ENCODE assay signal across 8 cellular contexts in genomic region chr11:57778318-57779037, GRCh38. TPM values are rescaled to one million over a fixed set of nuclear protein-coding genes. Genes with fewer than 3 reads are reported as not detected.
DNase-seq lines count a peak whose midpoint lies in the region; ATAC-seq and TF ChIP-seq lines count a peak whose summit lies in the region.

No MANE protein-coding gene starts in this region.

- ATAC-seq in HG03159 (IDR thresholded peaks at IDR 0.05; ENCODE audit: unreplicated experiment) (no peak), HG03342 (IDR thresholded peaks at IDR 0.05; ENCODE audit: unreplicated experiment) (no peak), GM18907 (IDR thresholded peaks at IDR 0.05; ENCODE audit: unreplicated experiment) (no peak)

- DNase-seq in G401 (ENCODE audit: low spot score) (peak; percentile 79), NCI-H510A (lab: John Stamatoyannopoulos, UW) (peak; percentile 35), dermis blood vessel endothelial cell (peak; percentile 99), testis (peak; percentile 96)

- H3K4me1 ChIP-seq in liver (ENCODE audit: control insufficient read depth in 4 of 4, insufficient read depth in 4 of 4, low read length in 3 of 4) (peaks cover 14 to 74% (median 63%) of the 10 kb centered on the region in 4 donors), testis (peaks cover 92% of the 10 kb centered on the region)

- peak overlapping the region; percentile 5 to 43 (median 33) for H3K4me3 ChIP-seq in liver (ENCODE audit: low read depth in 1 of 3, low read length in 3 of 3)
- no peak overlapping the region for H3K4me3 ChIP-seq in testis

- in situ Hi-C loops in G401 (cut with HindIII; ENCODE audit: low sequenced_read_pairs), result no loop called here

- H3K36me3 ChIP-seq in liver (ENCODE audit: control insufficient read depth in 4 of 4, insufficient read depth in 3 of 4, low read depth in 1 of 4, low read length in 3 of 4), result no peaks in the 10 kb centered on the region
- no peaks in the 10 kb centered on the region for H3K36me3 ChIP-seq in testis (ENCODE audit: low read depth, missing control alignments)

- intact Hi-C loops in testis (cut with DNase I; ENCODE audit: low total_unique reads), result no loop called here

- H3K9ac ChIP-seq in liver (ENCODE audit: low read depth in 1 of 2, low read length in 2 of 2), result peak overlapping the region in 1 of 2 donors; percentile 84

- peak; percentile 10 to 33 for TF ChIP-seq RAD21 in liver (IDR thresholded peaks at IDR 0.05)

- H3K9me3 ChIP-seq in liver (ENCODE audit: control insufficient read depth in 4 of 4, low read length in 3 of 4), result no peaks in the 10 kb centered on the region
- H3K9me3 ChIP-seq in testis, result no peaks in the 10 kb centered on the region

- no peak for TF ChIP-seq POLR2A in testis (IDR thresholded peaks at IDR 0.05)

- H3K27ac ChIP-seq in liver (ENCODE audit: low read depth in 1 of 2, low read length in 2 of 2) (peak overlapping the region; percentile 86 to 87), testis (peak overlapping the region; percentile 67 to 80)

- H3K27me3 ChIP-seq in liver (ENCODE audit: control insufficient read depth in 4 of 4, insufficient read depth in 4 of 4, low read length in 3 of 4) (no peaks in the 10 kb centered on the region), testis (no peaks in the 10 kb centered on the region)

- TF ChIP-seq CTCF in liver (IDR thresholded peaks at IDR 0.05; ENCODE audit: low read depth, low read length, missing input control) (no peak), testis (IDR thresholded peaks at IDR 0.05) (no peak)

- 10% methylated on average over 6 of the region's 6 CpGs for WGBS in liver
- 15 to 24% methylated on average over 6 of the region's 6 CpGs for WGBS in testis, 2 donors

TF ChIP-seq in liver, 16 proteins besides CTCF, POLR2A, EP300 and RAD21:
- TF ChIP-seq SP1 (IDR thresholded peaks at IDR 0.05), result peak; percentile 82
- peak; percentile 63 for TF ChIP-seq TAF1 (conservative IDR thresholded peaks at IDR 0.05)
- TF ChIP-seq ATF3 (IDR thresholded peaks at IDR 0.05), result no peak
- TF ChIP-seq NR2F2 (IDR thresholded peaks at IDR 0.05), result peak; percentile 68
- TF ChIP-seq HNF4A (conservative IDR thresholded peaks at IDR 0.05), result peak; percentile 41 to 62
- peak; percentile 45 for TF ChIP-seq MAX (IDR thresholded peaks at IDR 0.05)
- peak; percentile 21 for TF ChIP-seq HNF4G (IDR thresholded peaks at IDR 0.05)
- peak; percentile 19 for TF ChIP-seq FOXA2 (IDR thresholded peaks at IDR 0.05)
- peak in 1 of 2 donors; percentile 54 for TF ChIP-seq GABPA (IDR thresholded peaks at IDR 0.05 in 1 of 2, conservative IDR thresholded peaks at IDR 0.05 in 1 of 2)
- peak; percentile 20 for TF ChIP-seq REST (IDR thresholded peaks at IDR 0.05)
- peak; percentile 66 to 69 for TF ChIP-seq RXRA (IDR thresholded peaks at IDR 0.05)
- TF ChIP-seq FOXA1 (IDR thresholded peaks at IDR 0.05), result no peak
- TF ChIP-seq YY1 (IDR thresholded peaks at IDR 0.05), result no peak
- peak in 1 of 2 donors; percentile 52 for TF ChIP-seq EGR1 (IDR thresholded peaks at IDR 0.05; ENCODE audit: low read depth in 2 of 2)
- TF ChIP-seq JUND (IDR thresholded peaks at IDR 0.05), result peak; percentile 40 to 61
- peak; percentile 52 for TF ChIP-seq ZBTB33 (IDR thresholded peaks at IDR 0.05)

RNA-seq across cellular contexts. Expression of gene CTNND1, which starts 16.9 kb away (rescaled TPM):
- 33.5 and 47.7 TPM in 2 replicates for total RNA-seq in G401 (2014; rRNA removed; shearing (Covaris generic))
- 298 and 352 TPM in 2 replicates for total RNA-seq in dermis blood vessel endothelial cell
- 10 to 100 TPM; 74.1 to 97.1 TPM for total RNA-seq in liver
- polyA plus RNA-seq in liver, result 10 to 100 TPM; 21.5 to 41.9 TPM
- total RNA-seq in testis, result 100 to 1,000 TPM; 178 to 227 TPM
- 134 TPM for polyA plus RNA-seq in testis (ENCODE audit: insufficient read depth, low read depth, low replicate concordance)

RNA-seq across cellular contexts. Expression of gene BTBD18, which starts 26.9 kb away (rescaled TPM):
- total RNA-seq in G401 (2014; rRNA removed; shearing (Covaris generic)), result not detected in 2 replicates
- not detected in 2 replicates for total RNA-seq in dermis blood vessel endothelial cell
- total RNA-seq in liver, result not detected
- under 1 TPM in 1 of 2 donors, not detected in 1; 0.13 TPM for polyA plus RNA-seq in liver
- total RNA-seq in testis, result 1 to 10 TPM; 3.1 to 7.2 TPM
- 2.8 TPM for polyA plus RNA-seq in testis (ENCODE audit: insufficient read depth, low read depth, low replicate concordance)

RNA-seq across cellular contexts. Expression of gene SELENOH, which starts 37.2 kb away (rescaled TPM):
- total RNA-seq in G401 (2014; rRNA removed; shearing (Covaris generic)), result 184 and 229 TPM in 2 replicates
- total RNA-seq in dermis blood vessel endothelial cell, result 73.2 and 139 TPM in 2 replicates
- total RNA-seq in liver, result 10 to 100 TPM; 42.2 to 52.2 TPM
- 100 to 1,000 TPM in 1 of 2 donors, 10 to 100 TPM in 1; 90.7 to 129 TPM for polyA plus RNA-seq in liver
- total RNA-seq in testis, result 100 to 1,000 TPM; 157 to 222 TPM
- polyA plus RNA-seq in testis (ENCODE audit: insufficient read depth, low read depth, low replicate concordance), result 71.3 TPM

Comparison
In these comparisons a context has a peak if more than half of its experiments do, and no peak if none do; other contexts are left out.
1. DNase-seq: peak in every context shown above with its lines; median percentile 99 in dermis blood vessel endothelial cell; 96 in testis; 79 in G401; 35 in NCI-H510A.
2. H3K4me3 ChIP-seq: peak in liver (3 of 3); none in testis (0 of 2).